39 cellular contexts compared by ENCODE assay signal in the genomic region with DNA sequence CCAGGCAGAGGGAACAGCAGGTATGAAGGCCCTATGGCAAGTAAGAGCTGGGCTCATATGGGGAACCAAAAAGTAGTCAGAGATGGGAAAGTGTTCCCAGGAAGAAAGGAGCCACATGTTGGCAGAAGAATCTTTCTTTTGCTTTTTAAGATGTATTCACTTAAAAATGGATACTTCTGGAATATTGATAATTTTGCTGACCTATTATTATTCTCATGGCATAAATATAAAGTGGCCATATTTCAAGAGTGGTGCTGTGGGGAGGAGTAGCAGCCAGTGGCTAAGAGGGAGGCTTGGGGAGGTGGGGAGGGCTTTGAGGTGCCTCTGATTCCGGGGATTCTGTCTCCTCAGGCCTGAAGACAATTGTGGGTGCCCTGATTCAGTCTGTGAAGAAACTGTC.
"Had no signal": no experiment of that assay in that cellular context is flagged by ENCODE, and none has a peak within 500 bp of the region (broad histone marks: within the 10 kb centered on the region; RNA-seq: fewer than 3 reads in every experiment).

No MANE protein-coding gene starts in this region.

- DNase-seq: activated effector memory CD4-positive, alpha-beta T cell treated with anti-CD3 and anti-CD28 coated beads, Interleukin-2, amount 50 U/mL, for 16 hours; activated effector memory CD4-positive, alpha-beta T cell treated with Interleukin-2 at 50 U/mL for 16 hours; activated gamma-delta T cell; activated gamma-delta T cell treated with Interleukin-2 at 50 U/mL for 16 hours; activated naive CD4-positive, alpha-beta T cell; activated naive CD4-positive, alpha-beta T cell treated with anti-CD3 and anti-CD28 coated beads for 36 hours; activated naive CD4-positive, alpha-beta T cell treated with anti-CD3 and anti-CD28 coated beads, Interleukin-2, amount 10 ng/mL, durations not matched to agents 7 days and 5 days; activated naive CD4-positive, alpha-beta T cell treated with anti-CD3 and anti-CD28 coated beads, Interleukin-2, amount 50 U/mL, for 16 hours; activated naive CD4-positive, alpha-beta T cell treated with Interleukin-2 at 50 U/mL for 16 hours; activated naive CD8-positive, alpha-beta T cell treated with anti-CD3 and anti-CD28 coated beads for 36 hours; activated naive CD8-positive, alpha-beta T cell treated with anti-CD3 and anti-CD28 coated beads, Interleukin-2, amount 10 ng/mL, durations not matched to agents 7 days and 5 days; activated naive CD8-positive, alpha-beta T cell treated with anti-CD3 and anti-CD28 coated beads, Interleukin-2, amount 50 U/mL, for 24 hours; activated T-cell treated with anti-CD3 and anti-CD28 coated beads, Interleukin-2, amount 50 U/mL, for 24 hours; activated T-cell treated with anti-CD3 and anti-CD28 coated beads, Interleukin-2, amount 50 U/mL, for 4 hours; activated T-cell treated with anti-CD3 and anti-CD28 coated beads, Interleukin-2, amount 50 U/mL, for 48 hours; activated T-cell treated with anti-CD3 and anti-CD28 coated beads, Interleukin-2, amount 50 U/mL, for 72 hours; adrenal gland; amniotic stem cell; amygdala; anterior cingulate cortex; aorta; body of pancreas; brain microvascular endothelial cell; caudate nucleus; central memory CD4-positive, alpha-beta T cell; cerebellar nuclear complex had no signal

- H3K36me3 ChIP-seq: adrenal gland, ascending aorta, brain microvascular endothelial cell, breast epithelium, cardiac muscle cell had no signal

- H3K27me3 ChIP-seq: adrenal gland, ascending aorta, body of pancreas, breast epithelium, cardiac muscle cell had no signal

- H3K4me3 ChIP-seq: adrenal gland, ascending aorta, body of pancreas, breast epithelium, cardiac muscle cell had no signal

- H3K36me3 Mint-ChIP-seq: activated naive CD4-positive, alpha-beta T cell treated with anti-CD3 and anti-CD28 coated beads, Interleukin-2, amount 10 ng/mL, durations not matched to agents 7 days and 5 days; activated naive CD4-positive, alpha-beta T cell treated with anti-CD3 and anti-CD28 coated beads, Interleukin-2, amount 50 U/mL, for 24 hours; activated naive CD4-positive, alpha-beta T cell treated with anti-CD3 and anti-CD28 coated beads, Interleukin-2, amount 50 U/mL, for 72 hours; activated naive CD8-positive, alpha-beta T cell; activated naive CD8-positive, alpha-beta T cell treated with anti-CD3 and anti-CD28 coated beads for 36 hours; activated naive CD8-positive, alpha-beta T cell treated with anti-CD3 and anti-CD28 coated beads, Interleukin-2, amount 10 ng/mL, durations not matched to agents 7 days and 5 days had no signal

- H3K27ac ChIP-seq: adrenal gland, ascending aorta, body of pancreas, brain microvascular endothelial cell, breast epithelium, cardiac muscle cell had no signal

- FAIRE-seq: astrocyte, bronchial epithelial cell had no signal

- H3K4me1 Mint-ChIP-seq: activated naive CD4-positive, alpha-beta T cell treated with anti-CD3 and anti-CD28 coated beads, Interleukin-2, amount 10 ng/mL, durations not matched to agents 7 days and 5 days; activated naive CD4-positive, alpha-beta T cell treated with anti-CD3 and anti-CD28 coated beads, Interleukin-2, amount 50 U/mL, for 24 hours; activated naive CD8-positive, alpha-beta T cell treated with anti-CD3 and anti-CD28 coated beads for 36 hours; activated naive CD8-positive, alpha-beta T cell treated with anti-CD3 and anti-CD28 coated beads, Interleukin-2, amount 10 ng/mL, durations not matched to agents 7 days and 5 days; activated naive CD8-positive, alpha-beta T cell treated with anti-CD3 and anti-CD28 coated beads, Interleukin-2, amount 50 U/mL, for 24 hours; activated T-helper 17 cell treated with anti-CD3 and anti-CD28 coated beads, Interleukin-2, amount 50 U/mL, for 72 hours; brain; central memory CD8-positive, alpha-beta T cell had no signal

- H3K4me3 Mint-ChIP-seq: activated naive CD4-positive, alpha-beta T cell treated with anti-CD3 and anti-CD28 coated beads for 36 hours; activated naive CD4-positive, alpha-beta T cell treated with anti-CD3 and anti-CD28 coated beads, Interleukin-2, amount 10 ng/mL, durations not matched to agents 7 days and 5 days; activated naive CD4-positive, alpha-beta T cell treated with anti-CD3 and anti-CD28 coated beads, Interleukin-2, amount 50 U/mL, for 24 hours; activated naive CD8-positive, alpha-beta T cell; activated naive CD8-positive, alpha-beta T cell treated with anti-CD3 and anti-CD28 coated beads for 36 hours; activated naive CD8-positive, alpha-beta T cell treated with anti-CD3 and anti-CD28 coated beads, Interleukin-2, amount 10 ng/mL, durations not matched to agents 7 days and 5 days; activated naive CD8-positive, alpha-beta T cell treated with anti-CD3 and anti-CD28 coated beads, Interleukin-2, amount 50 U/mL, for 24 hours; activated T-cell treated with anti-CD3 and anti-CD28 coated beads, Interleukin-2, amount 50 U/mL, for 24 hours; activated T-cell treated with anti-CD3 and anti-CD28 coated beads, Interleukin-2, amount 50 U/mL, for 4 hours; activated T-cell treated with anti-CD3 and anti-CD28 coated beads, Interleukin-2, amount 50 U/mL, for 72 hours; activated T-helper 1 cell treated with anti-CD3 and anti-CD28 coated beads, Interleukin-12 subunit alpha, Interleukin-12 subunit beta, Interleukin-2, Interleukin-4 antibody, amounts not matched to agents 30 ng/mL and 10 ng/mL and 1 ng/mL, durations not matched to agents 14 hours and 24 hours and 36 hours; activated T-helper 17 cell treated with anti-CD3 and anti-CD28 coated beads, Interleukin-2, amount 50 U/mL, for 72 hours; brain; central memory CD8-positive, alpha-beta T cell had no signal

- H3K27ac Mint-ChIP-seq: activated naive CD4-positive, alpha-beta T cell treated with anti-CD3 and anti-CD28 coated beads for 36 hours; activated naive CD4-positive, alpha-beta T cell treated with anti-CD3 and anti-CD28 coated beads, Interleukin-2, amount 10 ng/mL, durations not matched to agents 7 days and 5 days; activated naive CD4-positive, alpha-beta T cell treated with anti-CD3 and anti-CD28 coated beads, Interleukin-2, amount 50 U/mL, for 24 hours; activated naive CD4-positive, alpha-beta T cell treated with anti-CD3 and anti-CD28 coated beads, Interleukin-2, amount 50 U/mL, for 72 hours; activated naive CD8-positive, alpha-beta T cell; activated naive CD8-positive, alpha-beta T cell treated with anti-CD3 and anti-CD28 coated beads for 36 hours; activated naive CD8-positive, alpha-beta T cell treated with anti-CD3 and anti-CD28 coated beads, Interleukin-2, amount 10 ng/mL, durations not matched to agents 7 days and 5 days; activated naive CD8-positive, alpha-beta T cell treated with anti-CD3 and anti-CD28 coated beads, Interleukin-2, amount 50 U/mL, for 24 hours; activated T-cell treated with anti-CD3 and anti-CD28 coated beads, Interleukin-2, amount 50 U/mL, for 24 hours; activated T-cell treated with anti-CD3 and anti-CD28 coated beads, Interleukin-2, amount 50 U/mL, for 72 hours; activated T-helper 1 cell treated with anti-CD3 and anti-CD28 coated beads, Interleukin-12 subunit alpha, Interleukin-12 subunit beta, Interleukin-2, Interleukin-4 antibody, amounts not matched to agents 30 ng/mL and 10 ng/mL and 1 ng/mL, durations not matched to agents 14 hours and 24 hours and 36 hours; activated T-helper 17 cell treated with anti-CD3 and anti-CD28 coated beads, Interleukin-2, amount 50 U/mL, for 72 hours; activated T-helper 2 cell treated with anti-CD3 and anti-CD28 coated beads, Interferon-gamma antibody, Interleukin-2, Interleukin-4, amounts not matched to agents 10 μg/mL and 5 μg/mL and 100 μg/mL, durations not matched to agents 14 hours and 24 hours and 36 hours; brain had no signal

- H3K9me3 Mint-ChIP-seq: activated naive CD4-positive, alpha-beta T cell treated with anti-CD3 and anti-CD28 coated beads for 36 hours; activated naive CD4-positive, alpha-beta T cell treated with anti-CD3 and anti-CD28 coated beads, Interleukin-2, amount 10 ng/mL, durations not matched to agents 7 days and 5 days; activated naive CD4-positive, alpha-beta T cell treated with anti-CD3 and anti-CD28 coated beads, Interleukin-2, amount 50 U/mL, for 24 hours; activated naive CD4-positive, alpha-beta T cell treated with anti-CD3 and anti-CD28 coated beads, Interleukin-2, amount 50 U/mL, for 72 hours; activated naive CD8-positive, alpha-beta T cell treated with anti-CD3 and anti-CD28 coated beads for 36 hours; activated naive CD8-positive, alpha-beta T cell treated with anti-CD3 and anti-CD28 coated beads, Interleukin-2, amount 10 ng/mL, durations not matched to agents 7 days and 5 days; activated naive CD8-positive, alpha-beta T cell treated with anti-CD3 and anti-CD28 coated beads, Interleukin-2, amount 50 U/mL, for 24 hours; activated T-cell treated with anti-CD3 and anti-CD28 coated beads, Interleukin-2, amount 50 U/mL, for 24 hours; activated T-cell treated with anti-CD3 and anti-CD28 coated beads, Interleukin-2, amount 50 U/mL, for 4 hours; activated T-cell treated with anti-CD3 and anti-CD28 coated beads, Interleukin-2, amount 50 U/mL, for 72 hours; activated T-helper 1 cell treated with anti-CD3 and anti-CD28 coated beads, Interleukin-12 subunit alpha, Interleukin-12 subunit beta, Interleukin-2, Interleukin-4 antibody, amounts not matched to agents 30 ng/mL and 10 ng/mL and 1 ng/mL, durations not matched to agents 14 hours and 24 hours and 36 hours; activated T-helper 17 cell treated with anti-CD3 and anti-CD28 coated beads, Interleukin-2, amount 50 U/mL, for 72 hours; activated T-helper 2 cell treated with anti-CD3 and anti-CD28 coated beads, Interferon-gamma antibody, Interleukin-2, Interleukin-4, amounts not matched to agents 10 μg/mL and 5 μg/mL and 100 μg/mL, durations not matched to agents 14 hours and 24 hours and 36 hours; brain; central memory CD8-positive, alpha-beta T cell had no signal

- H3K9me3 ChIP-seq: adrenal gland, ascending aorta, body of pancreas, breast epithelium had no signal

- H3K4me1 ChIP-seq: ascending aorta had no signal

- H3K27me3 Mint-ChIP-seq: activated naive CD4-positive, alpha-beta T cell treated with anti-CD3 and anti-CD28 coated beads, Interleukin-2, amount 50 U/mL, for 24 hours; activated naive CD8-positive, alpha-beta T cell; activated naive CD8-positive, alpha-beta T cell treated with anti-CD3 and anti-CD28 coated beads for 36 hours; activated naive CD8-positive, alpha-beta T cell treated with anti-CD3 and anti-CD28 coated beads, Interleukin-2, amount 50 U/mL, for 24 hours; brain had no signal

- ATAC-seq: activated naive CD4-positive, alpha-beta T cell treated with anti-CD3 and anti-CD28 coated beads, Interleukin-2, amount 50 U/mL, for 72 hours; activated naive CD8-positive, alpha-beta T cell treated with anti-CD3 and anti-CD28 coated beads, Interleukin-2, amount 50 U/mL, for 24 hours; activated T-cell treated with anti-CD3 and anti-CD28 coated beads, Interleukin-2, amount 50 U/mL, for 4 hours; activated T-cell treated with anti-CD3 and anti-CD28 coated beads, Interleukin-2, amount 50 U/mL, for 72 hours; activated T-helper 17 cell treated with anti-CD3 and anti-CD28 coated beads, Interleukin-2, amount 50 U/mL, for 72 hours; body of pancreas had no signal
